In the genomic region with DNA sequence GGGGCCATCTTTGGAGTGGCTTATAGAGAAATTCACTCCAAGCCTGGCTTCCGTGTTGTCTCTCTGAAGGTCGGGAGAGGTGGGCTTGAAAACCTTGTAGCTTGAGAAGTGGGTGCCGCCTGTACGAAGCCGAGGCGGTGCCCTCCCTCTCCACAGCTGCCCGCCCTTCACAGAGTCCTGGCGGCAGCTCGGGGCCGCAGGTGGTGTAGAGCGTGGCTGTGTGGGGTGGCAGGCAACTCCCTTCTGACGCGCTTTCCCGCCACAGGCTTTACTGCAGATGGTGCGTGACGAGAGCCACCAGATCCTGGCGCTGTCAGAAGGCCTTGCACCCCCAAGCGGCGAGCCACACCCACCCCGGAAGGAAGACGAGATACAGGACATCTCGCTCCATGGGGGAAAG, we compare ENCODE assay signal across 11 cellular contexts.
DNase-seq lines count a peak whose midpoint lies in the region; ATAC-seq lines count a peak whose summit lies in the region.
"Had no signal": no experiment of that assay in that cellular context is flagged by ENCODE, and none has a peak within 500 bp of the region (broad histone marks: within the 10 kb centered on the region; RNA-seq: fewer than 3 reads in every experiment).

No MANE protein-coding gene starts in this region.

- H3K4me1 Mint-ChIP-seq in effector memory CD8-positive, alpha-beta T cell (ENCODE audit: low read depth in 2 of 2) = peaks cover 18 to 26% of the 10 kb centered on the region in 2 donors

- H3K27ac ChIP-seq in caudate nucleus (ENCODE audit: low read depth, low read length) = no peak overlapping the region

- no peaks in the 10 kb centered on the region for H3K27me3 Mint-ChIP-seq in effector memory CD8-positive, alpha-beta T cell

- H3K9me3 Mint-ChIP-seq in effector memory CD8-positive, alpha-beta T cell = no peaks in the 10 kb centered on the region

- peaks cover 38% of the 10 kb centered on the region for H3K36me3 Mint-ChIP-seq in effector memory CD8-positive, alpha-beta T cell (ENCODE audit: insufficient read depth)

- DNase-seq in NCI-H2029 (lab: John Stamatoyannopoulos, UW) (peak; percentile 46), GOT3 (lab: John Stamatoyannopoulos, UW) (no peak), caudate nucleus (lab: John Stamatoyannopoulos, UW) (no peak)
- peak in 2 of 3 experiments; percentile 43 to 47 for DNase-seq in activated CD8-positive, alpha-beta memory T cell treated with anti-CD3 and anti-CD28 coated beads for 48 hours (ENCODE audit: low read depth in 2 of 3, low spot score in 2 of 3)
- DNase-seq in effector memory CD8-positive, alpha-beta T cell = peak; percentile 76 to 80 (median 80)
- peak; percentile 25 to 46 for DNase-seq in stimulated activated CD8-positive, alpha-beta memory T cell treated with anti-CD3 and anti-CD28 coated beads, Interleukin-7, amount 100 ng/mL, for 1 hour (ENCODE audit: low read depth in 2 of 2)
- DNase-seq in activated CD4-positive, CD25-positive, alpha-beta regulatory T cell (lab: John Stamatoyannopoulos, UW) = no peak
- DNase-seq: DMS79, IMR-90, NCI-H82 had no signal

- peak overlapping the region; percentile 80 to 88 for H3K4me3 Mint-ChIP-seq in effector memory CD8-positive, alpha-beta T cell

- peak overlapping the region; percentile 95 to 98 for H3K27ac Mint-ChIP-seq in effector memory CD8-positive, alpha-beta T cell

- ATAC-seq in effector memory CD8-positive, alpha-beta T cell (replicated peaks) = peak; percentile 77
- ATAC-seq in HG02678 (IDR thresholded peaks at IDR 0.05; ENCODE audit: unreplicated experiment) = no peak

Comparison
In these comparisons a context has a peak if more than half of its experiments do, and no peak if none do; other contexts are left out.
1. DNase-seq: peak in NCI-H2029 (single experiment), activated CD8-positive, alpha-beta memory T cell treated with anti-CD3 and anti-CD28 coated beads for 48 hours (2 of 3), effector memory CD8-positive, alpha-beta T cell (3 of 3) and stimulated activated CD8-positive, alpha-beta memory T cell treated with anti-CD3 and anti-CD28 coated beads, Interleukin-7, amount 100 ng/mL, for 1 hour (2 of 2); none in GOT3 (single experiment), activated CD4-positive, CD25-positive, alpha-beta regulatory T cell (0 of 4) and caudate nucleus (0 of 61).